19 cellular contexts compared by ENCODE assay signal in the genomic region with DNA sequence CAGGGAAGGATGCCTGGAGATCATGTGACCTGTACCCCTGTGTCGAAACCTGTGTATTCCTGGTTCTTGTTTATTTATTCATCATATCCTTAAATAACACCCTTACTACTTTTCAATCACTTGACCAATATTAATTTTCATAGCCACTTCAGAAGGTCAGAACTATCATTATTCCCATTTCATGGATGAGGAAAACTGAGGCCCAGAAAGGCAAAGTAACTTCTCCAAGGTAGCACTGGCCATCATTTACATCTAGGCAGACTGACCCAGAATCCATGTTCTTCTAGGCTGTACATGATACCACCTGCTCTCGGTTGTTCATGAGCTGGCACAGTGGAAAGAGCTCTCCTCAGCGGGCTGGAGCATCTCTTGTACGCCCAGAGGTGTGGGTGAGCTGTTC. TPM values are rescaled to one million over a fixed set of nuclear protein-coding genes. Genes with fewer than 3 reads are reported as not detected.
"Had no signal": no experiment of that assay in that cellular context is flagged by ENCODE, and none has a peak within 500 bp of the region (broad histone marks: within the 10 kb centered on the region; RNA-seq: fewer than 3 reads in every experiment).

No MANE protein-coding gene starts in this region.

- H3K9me3 ChIP-seq: sigmoid colon, tibial artery had no signal

- DNase-seq: activated CD4-positive, alpha-beta T cell treated with anti-CD3 and anti-CD28 coated beads for 1 hour; activated CD4-positive, alpha-beta T cell treated with anti-CD3 and anti-CD28 coated beads, Interleukin-2, amount 50 U/mL, for 1 hour; activated naive CD4-positive, alpha-beta T cell treated with Interleukin-2 at 50 U/mL for 16 hours; activated naive CD8-positive, alpha-beta T cell treated with anti-CD3 and anti-CD28 coated beads for 36 hours; activated T-cell treated with anti-CD3 and anti-CD28 coated beads, Interleukin-2, amount 50 U/mL, for 4 hours; effector CD8-positive, alpha-beta T cell; stimulated activated CD4-positive, alpha-beta T cell treated with anti-CD3 and anti-CD28 coated beads, Interleukin-2, amount 100 ng/mL, for 48 hours; stimulated activated CD8-positive, alpha-beta memory T cell treated with anti-CD3 and anti-CD28 coated beads, Interleukin-4, amount 100 ng/mL, for 48 hours; stimulated activated naive B cell treated with anti-CD40 and anti-IgM and Interleukin-4, amounts not matched to agents 10 μg/mL and 1 μg/mL and 100 μg/mL, for 72 hours; T-helper 1 cell; T-helper 9 cell had no signal

- H3K4me3 Mint-ChIP-seq: activated naive CD8-positive, alpha-beta T cell treated with anti-CD3 and anti-CD28 coated beads for 36 hours; activated T-cell treated with anti-CD3 and anti-CD28 coated beads, Interleukin-2, amount 50 U/mL, for 4 hours; dendritic cell treated with granulocyte-macrophage colony-stimulating factor and Interleukin-4, amounts not matched to agents 40 ng/mL and 50 ng/mL, for 4 days; stimulated activated naive B cell treated with anti-CD40 and anti-IgM and Interleukin-4, amounts not matched to agents 10 μg/mL and 1 μg/mL and 100 μg/mL, for 72 hours had no signal

- H3K4me3 ChIP-seq: sigmoid colon, tibial artery had no signal

- H3K9me3 Mint-ChIP-seq: activated naive CD8-positive, alpha-beta T cell treated with anti-CD3 and anti-CD28 coated beads for 36 hours; activated T-cell treated with anti-CD3 and anti-CD28 coated beads, Interleukin-2, amount 50 U/mL, for 4 hours; dendritic cell treated with granulocyte-macrophage colony-stimulating factor and Interleukin-4, amounts not matched to agents 40 ng/mL and 50 ng/mL, for 4 days; nephron; stimulated activated naive B cell treated with anti-CD40 and anti-IgM and Interleukin-4, amounts not matched to agents 10 μg/mL and 1 μg/mL and 100 μg/mL, for 72 hours had no signal

- H3K36me3 Mint-ChIP-seq: activated naive CD8-positive, alpha-beta T cell treated with anti-CD3 and anti-CD28 coated beads for 36 hours; stimulated activated naive B cell treated with anti-CD40 and anti-IgM and Interleukin-4, amounts not matched to agents 10 μg/mL and 1 μg/mL and 100 μg/mL, for 72 hours had no signal

- H3K27ac Mint-ChIP-seq: activated naive CD8-positive, alpha-beta T cell treated with anti-CD3 and anti-CD28 coated beads for 36 hours; dendritic cell treated with granulocyte-macrophage colony-stimulating factor and Interleukin-4, amounts not matched to agents 40 ng/mL and 50 ng/mL, for 4 days; stimulated activated naive B cell treated with anti-CD40 and anti-IgM and Interleukin-4, amounts not matched to agents 10 μg/mL and 1 μg/mL and 100 μg/mL, for 72 hours had no signal

- H3K4me1 Mint-ChIP-seq: activated naive CD8-positive, alpha-beta T cell treated with anti-CD3 and anti-CD28 coated beads for 36 hours; stimulated activated naive B cell treated with anti-CD40 and anti-IgM and Interleukin-4, amounts not matched to agents 10 μg/mL and 1 μg/mL and 100 μg/mL, for 72 hours had no signal

- H3K36me3 ChIP-seq: sigmoid colon, tibial artery had no signal

- H3K27ac ChIP-seq: tibial artery had no signal

- ATAC-seq: activated T-cell treated with anti-CD3 and anti-CD28 coated beads, Interleukin-2, amount 50 U/mL, for 4 hours; stimulated activated naive B cell treated with anti-CD40 and anti-IgM and Interleukin-4, amounts not matched to agents 10 μg/mL and 1 μg/mL and 100 μg/mL, for 72 hours had no signal

RNA-seq across cellular contexts. Expression of gene KCNIP1, which starts 49.4 kb away (rescaled TPM):
- total RNA-seq: activated naive CD8-positive, alpha-beta T cell treated with anti-CD3 and anti-CD28 coated beads for 36 hours; activated T-cell treated with anti-CD3 and anti-CD28 coated beads, Interleukin-2, amount 50 U/mL, for 4 hours; mononuclear cell; myocyte; ureter had no signal
- polyA plus RNA-seq: liver had no signal
